Comparison of ENCODE assay signal across 8 cellular contexts in the genomic region with DNA sequence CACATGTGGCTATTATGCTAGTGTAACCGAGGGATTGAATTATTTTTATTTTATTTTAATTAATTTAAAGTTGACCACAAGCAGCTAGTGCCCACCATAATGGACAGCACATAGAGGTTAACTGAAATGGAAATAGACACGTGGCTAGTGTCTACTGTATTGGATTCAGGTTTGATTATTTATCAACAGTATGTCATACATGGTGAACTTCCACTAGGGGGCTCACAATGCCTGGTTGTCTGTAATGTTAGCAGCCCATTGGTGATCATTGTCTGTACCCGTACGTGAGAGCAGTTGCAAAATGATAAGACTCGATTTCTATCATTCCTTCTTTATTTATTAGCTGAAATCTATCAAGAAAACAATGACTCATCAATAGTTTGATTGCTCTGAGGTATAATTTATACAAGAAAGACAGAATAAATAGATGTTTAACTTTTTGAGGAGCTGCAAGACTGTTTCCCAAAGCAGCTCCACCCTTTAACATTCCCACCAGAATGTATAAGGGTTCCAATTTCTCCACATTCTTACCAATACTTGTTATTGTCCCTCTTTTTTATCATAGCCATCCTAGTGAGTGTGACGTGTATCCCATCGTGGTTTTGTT.
DNase-seq lines count a peak whose midpoint lies in the region; ATAC-seq and TF ChIP-seq lines count a peak whose summit lies in the region.

No MANE protein-coding gene starts in this region.

- H3K4me3 ChIP-seq in Jurkat, Clone E6-1 (ENCODE audit: low read length) = no peak overlapping the region
- H3K4me3 ChIP-seq in PC-9 = no peak overlapping the region

- no peaks in the 10 kb centered on the region for H3K4me1 ChIP-seq in PC-9 (replicated peaks; ENCODE audit: insufficient read depth)

- no peak overlapping the region for H3K27ac Mint-ChIP-seq in activated naive CD8-positive, alpha-beta T cell treated with anti-CD3 and anti-CD28 coated beads for 36 hours

- H3K9me3 ChIP-seq in PC-9 (ENCODE audit: insufficient read depth, low read depth) = no peaks in the 10 kb centered on the region

- H3K9me2 ChIP-seq in PC-9 (ENCODE audit: insufficient read depth) = no peaks in the 10 kb centered on the region

- ATAC-seq in GM21529 (IDR thresholded peaks at IDR 0.05; ENCODE audit: unreplicated experiment) = peak; percentile 94

- DNase-seq in GM04504 (ENCODE audit: low read depth) (peak; percentile 42), PC-9 (peak; percentile 47 to 63), head of caudate nucleus (peak in 38 of 42 donors; percentile 19 to 86 (median 57)), putamen (ENCODE audit: low spot score) (peak; percentile 68), NCI-H187 treated with DMSO at 0.1 percent for 48 hours (lab: John Stamatoyannopoulos, UW) (no peak)
- DNase-seq in Jurkat, Clone E6-1 (ENCODE audit: low read depth, low spot score) = peak; percentile 71
- DNase-seq in activated naive CD8-positive, alpha-beta T cell treated with anti-CD3 and anti-CD28 coated beads for 36 hours = peak; percentile 36

- no peaks in the 10 kb centered on the region for H3F3A ChIP-seq in PC-9 (ENCODE audit: insufficient read depth, low read depth)

- peaks cover 8% of the 10 kb centered on the region for H3K27me3 Mint-ChIP-seq in activated naive CD8-positive, alpha-beta T cell treated with anti-CD3 and anti-CD28 coated beads for 36 hours

- no peaks in the 10 kb centered on the region for H3K4me1 Mint-ChIP-seq in activated naive CD8-positive, alpha-beta T cell treated with anti-CD3 and anti-CD28 coated beads for 36 hours

- H3K4me3 Mint-ChIP-seq in activated naive CD8-positive, alpha-beta T cell treated with anti-CD3 and anti-CD28 coated beads for 36 hours = no peak overlapping the region

- BruUV-seq in PC-9 (replicated peaks; lab: Mats Ljungman, UMichigan) = no TSS peak

- H3K36me3 ChIP-seq in PC-9 (ENCODE audit: low read depth) = no peaks in the 10 kb centered on the region

- no peaks in the 10 kb centered on the region for H3K79me2 ChIP-seq in PC-9 (ENCODE audit: low read depth)

- intact Hi-C loops in PC-9 (cut with micrococcal nuclease; ENCODE audit: unreplicated experiment) = loop anchor here (1.0 to 5.0 kb wide), 5 partner anchors 88 to 866 kb away; a partner anchor contains a TSS
- intact Hi-C loops in head of caudate nucleus (cut with DNase I) = loop anchor here (5.0 to 10.0 kb wide), 2 partner anchors 88 to 506 kb away; a partner anchor contains a TSS

- H3K4me2 ChIP-seq in PC-9 = peak overlapping the region; percentile 23

- no peaks in the 10 kb centered on the region for H3K9me3 Mint-ChIP-seq in activated naive CD8-positive, alpha-beta T cell treated with anti-CD3 and anti-CD28 coated beads for 36 hours

- POLR2A ChIA-PET in PC-9 (lab: Charles Lee; ENCODE audit: unreplicated experiment) = no interaction called here

- no peaks in the 10 kb centered on the region for H3K36me3 Mint-ChIP-seq in activated naive CD8-positive, alpha-beta T cell treated with anti-CD3 and anti-CD28 coated beads for 36 hours

- CTCF ChIA-PET in PC-9 (lab: Charles Lee) = interaction anchor here (0.6 to 1.0 kb wide), 2 partner anchors 21 to 515 kb away, joined by 4 to 6 read pairs; no protein-coding TSS in a partner anchor

- H4K20me1 ChIP-seq in PC-9 (ENCODE audit: insufficient read depth) = no peaks in the 10 kb centered on the region

- no peak overlapping the region for H2AFZ ChIP-seq in PC-9

- TF ChIP-seq CTCF in PC-9 (conservative IDR thresholded peaks at IDR 0.05) = peak; percentile 100

- peaks cover 17% of the 10 kb centered on the region; the same call in 1 of the 2 replicates for H3K27me3 ChIP-seq in PC-9 (ENCODE audit: insufficient read depth, low read depth)

- H3K27ac ChIP-seq in PC-9 = no peak overlapping the region
